In genomic region chr14:68191567-68192321, GRCh38 we compare ENCODE assay signal across 1 cellular context.
TF ChIP-seq lines count a peak whose summit lies in the region.

No MANE protein-coding gene starts in this region.

TF ChIP-seq in HepG2, 621 proteins besides CTCF, POLR2A, EP300 and RAD21 (continued from another document and continues in another):
- TF ChIP-seq SSRP1 (CRISPR knock-in tag; IDR thresholded peaks at IDR 0.05) (no peak), NFKBIZ (CRISPR knock-in tag; IDR thresholded peaks at IDR 0.05) (no peak), GATAD2A (CRISPR knock-in tag; IDR thresholded peaks at IDR 0.05) (peak; percentile 68), CBX1 (IDR thresholded peaks at IDR 0.05; ENCODE audit: low read depth) (no peak), ZBTB42 (CRISPR knock-in tag; IDR thresholded peaks at IDR 0.05) (no peak), ZNF350 (CRISPR knock-in tag; IDR thresholded peaks at IDR 0.05; ENCODE audit: borderline replicate concordance, low read depth) (no peak), ZNF263 (CRISPR knock-in tag; IDR thresholded peaks at IDR 0.05) (no peak), CEBPB (IDR thresholded peaks at IDR 0.05; ENCODE audit: borderline replicate concordance, low read depth, low read length) (peak; percentile 93), CBFB (CRISPR knock-in tag; IDR thresholded peaks at IDR 0.05) (no peak), ZNF142 (CRISPR knock-in tag; IDR thresholded peaks at IDR 0.05) (no peak), ZNF572 (CRISPR knock-in tag; IDR thresholded peaks at IDR 0.05) (no peak), HNF1A (IDR thresholded peaks at IDR 0.05; ENCODE audit: low read depth) (peak; percentile 96), HNF1A (CRISPR knock-in tag; IDR thresholded peaks at IDR 0.05; ENCODE audit: borderline replicate concordance) (peak; percentile 98), TOPORS (CRISPR knock-in tag; IDR thresholded peaks at IDR 0.05) (no peak), TBX3 (IDR thresholded peaks at IDR 0.05; ENCODE audit: borderline replicate concordance) (no peak), THAP11 (CRISPR knock-in tag; IDR thresholded peaks at IDR 0.05) (no peak), IRF1 (CRISPR knock-in tag; IDR thresholded peaks at IDR 0.05; ENCODE audit: low read depth) (no peak), ZNF562 (CRISPR knock-in tag; IDR thresholded peaks at IDR 0.05; ENCODE audit: borderline replicate concordance) (no peak), ZNF292 (CRISPR knock-in tag; IDR thresholded peaks at IDR 0.05; ENCODE audit: borderline replicate concordance, low read depth) (no peak), CREM (IDR thresholded peaks at IDR 0.05) (no peak), CREM (CRISPR knock-in tag; IDR thresholded peaks at IDR 0.05) (no peak), CHD4 (IDR thresholded peaks at IDR 0.05; ENCODE audit: borderline replicate concordance, low read length) (no peak), RBM22 (optimal IDR thresholded peaks at IDR 0.05; ENCODE audit: low read length) (no peak), ZIK1 (CRISPR knock-in tag; IDR thresholded peaks at IDR 0.05; ENCODE audit: borderline replicate concordance, low read depth) (no peak), ZNF646 (CRISPR knock-in tag; IDR thresholded peaks at IDR 0.05) (no peak), JDP2 (CRISPR knock-in tag; IDR thresholded peaks at IDR 0.05; ENCODE audit: borderline replicate concordance) (no peak), KDM5A (IDR thresholded peaks at IDR 0.05; ENCODE audit: borderline replicate concordance, low read length) (no peak), ZNF121 (CRISPR knock-in tag; IDR thresholded peaks at IDR 0.05) (no peak), ATF6 (CRISPR knock-in tag; conservative IDR thresholded peaks at IDR 0.05) (no peak), MTA1 (CRISPR knock-in tag; IDR thresholded peaks at IDR 0.05; ENCODE audit: borderline replicate concordance) (no peak), SP140L (CRISPR knock-in tag; IDR thresholded peaks at IDR 0.05; ENCODE audit: borderline replicate concordance) (no peak), SIN3B (IDR thresholded peaks at IDR 0.05; ENCODE audit: low read length) (no peak), FOSL2 (CRISPR knock-in tag; IDR thresholded peaks at IDR 0.05) (no peak), ZNF784 (CRISPR knock-in tag; IDR thresholded peaks at IDR 0.05; ENCODE audit: borderline replicate concordance) (no peak), ZNF496 (CRISPR knock-in tag; IDR thresholded peaks at IDR 0.05; ENCODE audit: insufficient replicate concordance) (no peak), SATB2 (CRISPR knock-in tag; IDR thresholded peaks at IDR 0.05) (no peak), ZXDC (CRISPR knock-in tag; IDR thresholded peaks at IDR 0.05) (no peak)
